Comparison of ENCODE assay signal across 1 cellular context in genomic region chr14:103067231-103067954, GRCh38.
A peak's percentile ranks its signal among the peaks of the same experiment; 100 is the strongest.
TF ChIP-seq lines count a peak whose summit lies in the region.

No MANE protein-coding gene starts in this region.

TF ChIP-seq in A549, 52 proteins besides CTCF, POLR2A, EP300 and RAD21 (continued from another document):
- TF ChIP-seq ELK1 (IDR thresholded peaks at IDR 0.05; ENCODE audit: low read depth, low read length) (no peak), CEBPB (IDR thresholded peaks at IDR 0.05) (peak; percentile 46 to 77; a peak in 3 of 4 replicates), GATA3 (IDR thresholded peaks at IDR 0.05; ENCODE audit: borderline replicate concordance) (no peak), JUN (IDR thresholded peaks at IDR 0.05) (peak; percentile 43 to 44; a peak in 2 of 5 replicates), KDM1A (IDR thresholded peaks at IDR 0.05; ENCODE audit: low read depth) (no peak), BCL3 (IDR thresholded peaks at IDR 0.05) (no peak), USF2 (IDR thresholded peaks at IDR 0.05) (no peak), JUNB (IDR thresholded peaks at IDR 0.05) (peak; percentile 45), PHF8 (IDR thresholded peaks at IDR 0.05; ENCODE audit: borderline replicate concordance, low read depth) (no peak)
